In the genomic region with DNA sequence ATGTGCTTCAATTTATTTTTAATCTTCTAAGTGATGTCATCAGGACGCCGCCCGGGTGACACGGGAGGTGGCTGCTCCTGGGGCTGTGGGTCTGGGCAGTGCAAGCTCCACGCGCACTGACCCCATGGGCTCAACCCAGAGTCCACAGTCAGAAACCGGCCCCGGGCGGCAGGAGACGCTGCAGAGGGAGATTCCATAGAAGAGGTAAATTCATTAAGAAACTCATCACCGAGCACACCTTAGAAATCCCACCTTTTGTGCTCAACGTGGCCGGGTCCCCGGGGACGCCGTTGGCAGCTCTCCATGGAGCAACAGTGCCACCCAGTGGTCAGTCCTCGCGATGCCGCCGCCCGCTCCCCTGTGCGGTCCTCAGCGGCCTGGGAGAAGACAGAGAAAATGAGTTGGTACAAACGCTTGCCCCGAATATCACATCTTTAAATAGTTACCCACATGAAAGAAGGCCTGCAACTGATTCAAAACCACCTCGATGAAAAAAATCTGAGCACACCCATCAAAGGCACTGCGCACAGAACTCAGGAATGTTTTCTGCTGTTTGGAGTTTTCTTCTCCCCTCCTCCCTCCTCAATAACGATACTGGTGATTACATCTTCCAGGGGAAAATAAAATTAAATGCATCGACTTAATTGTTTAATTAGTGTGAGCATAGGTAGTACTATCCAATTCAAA, we compare ENCODE assay signal across 1 cellular context.
TF ChIP-seq lines count a peak whose summit lies in the region.

No MANE protein-coding gene starts in this region.

TF ChIP-seq in HepG2, 621 proteins besides CTCF, POLR2A, EP300 and RAD21 (continued from another document and continues in another):
- TF ChIP-seq ZNF512B (CRISPR knock-in tag; IDR thresholded peaks at IDR 0.05; ENCODE audit: borderline replicate concordance) (no peak), GATAD2A (CRISPR knock-in tag; IDR thresholded peaks at IDR 0.05) (no peak), ZNF710 (CRISPR knock-in tag; IDR thresholded peaks at IDR 0.05; ENCODE audit: borderline replicate concordance) (no peak), MBNL3 (CRISPR knock-in tag; conservative IDR thresholded peaks at IDR 0.05) (no peak), PAF1 (CRISPR knock-in tag; IDR thresholded peaks at IDR 0.05) (no peak), ZNF30 (CRISPR knock-in tag; IDR thresholded peaks at IDR 0.05) (no peak), TBX2 (CRISPR knock-in tag; IDR thresholded peaks at IDR 0.05; ENCODE audit: borderline replicate concordance) (no peak), STAG1 (CRISPR knock-in tag; IDR thresholded peaks at IDR 0.05) (peak; percentile 98), ZNF335 (CRISPR knock-in tag; IDR thresholded peaks at IDR 0.05) (no peak), ZNF496 (CRISPR knock-in tag; IDR thresholded peaks at IDR 0.05; ENCODE audit: insufficient replicate concordance) (no peak), FOXC1 (CRISPR knock-in tag; IDR thresholded peaks at IDR 0.05; ENCODE audit: borderline replicate concordance) (no peak), CREB1 (IDR thresholded peaks at IDR 0.05) (peak; percentile 63), CREB1 (CRISPR knock-in tag; IDR thresholded peaks at IDR 0.05) (no peak), SMARCC2 (IDR thresholded peaks at IDR 0.05) (no peak), ZNF329 (CRISPR knock-in tag; IDR thresholded peaks at IDR 0.05; ENCODE audit: low read depth) (no peak), MATR3 (CRISPR knock-in tag; IDR thresholded peaks at IDR 0.05) (no peak), KDM3A (CRISPR knock-in tag; IDR thresholded peaks at IDR 0.05; ENCODE audit: low read depth) (0 out of 2 replicates have a peak, but pooled peaks have one; percentile 39), ZNF230 (CRISPR knock-in tag; IDR thresholded peaks at IDR 0.05) (no peak), ZNF460 (CRISPR knock-in tag; IDR thresholded peaks at IDR 0.05; ENCODE audit: borderline replicate concordance) (no peak), ZNF343 (CRISPR knock-in tag; IDR thresholded peaks at IDR 0.05) (no peak), TSC22D2 (CRISPR knock-in tag; IDR thresholded peaks at IDR 0.05; ENCODE audit: borderline replicate concordance) (0 out of 2 replicates have a peak, but pooled peaks have one; percentile 68), BORCS8-MEF2B (CRISPR knock-in tag; IDR thresholded peaks at IDR 0.05) (0 out of 2 replicates have a peak, but pooled peaks have one; percentile 15), FOXP4 (CRISPR knock-in tag; IDR thresholded peaks at IDR 0.05) (no peak), ATF7 (IDR thresholded peaks at IDR 0.05) (peak; percentile 37; the same call in 1 of the 2 replicates), ATF7 (CRISPR knock-in tag; IDR thresholded peaks at IDR 0.05) (no peak), ZNF260 (CRISPR knock-in tag; IDR thresholded peaks at IDR 0.05; ENCODE audit: borderline replicate concordance, low read depth) (no peak), NR2C2 (CRISPR knock-in tag; IDR thresholded peaks at IDR 0.05; ENCODE audit: borderline replicate concordance) (no peak), ZNF317 (CRISPR knock-in tag; IDR thresholded peaks at IDR 0.05) (no peak), MTA1 (CRISPR knock-in tag; IDR thresholded peaks at IDR 0.05; ENCODE audit: borderline replicate concordance) (no peak), ZNF768 (CRISPR knock-in tag; IDR thresholded peaks at IDR 0.05) (peak; percentile 42; the same call in 1 of the 2 replicates), KDM4B (CRISPR knock-in tag; IDR thresholded peaks at IDR 0.05) (no peak), MAFK (conservative IDR thresholded peaks at IDR 0.05 in 1 of 2, IDR thresholded peaks at IDR 0.05 in 1 of 2; ENCODE audit: low read length in 2 of 2) (no peak), HOXA7 (CRISPR knock-in tag; IDR thresholded peaks at IDR 0.05) (no peak), GATAD1 (CRISPR knock-in tag; IDR thresholded peaks at IDR 0.05) (no peak), ARNTL (CRISPR knock-in tag; IDR thresholded peaks at IDR 0.05) (no peak), NCOR1 (IDR thresholded peaks at IDR 0.05; ENCODE audit: borderline replicate concordance, low read length) (no peak), NAIF1 (CRISPR knock-in tag; IDR thresholded peaks at IDR 0.05; ENCODE audit: borderline replicate concordance) (no peak), XBP1 (CRISPR knock-in tag; IDR thresholded peaks at IDR 0.05) (no peak), NR1H2 (CRISPR knock-in tag; IDR thresholded peaks at IDR 0.05; ENCODE audit: borderline replicate concordance, low read depth) (no peak)
- TF ChIP-seq, protein P1, sequence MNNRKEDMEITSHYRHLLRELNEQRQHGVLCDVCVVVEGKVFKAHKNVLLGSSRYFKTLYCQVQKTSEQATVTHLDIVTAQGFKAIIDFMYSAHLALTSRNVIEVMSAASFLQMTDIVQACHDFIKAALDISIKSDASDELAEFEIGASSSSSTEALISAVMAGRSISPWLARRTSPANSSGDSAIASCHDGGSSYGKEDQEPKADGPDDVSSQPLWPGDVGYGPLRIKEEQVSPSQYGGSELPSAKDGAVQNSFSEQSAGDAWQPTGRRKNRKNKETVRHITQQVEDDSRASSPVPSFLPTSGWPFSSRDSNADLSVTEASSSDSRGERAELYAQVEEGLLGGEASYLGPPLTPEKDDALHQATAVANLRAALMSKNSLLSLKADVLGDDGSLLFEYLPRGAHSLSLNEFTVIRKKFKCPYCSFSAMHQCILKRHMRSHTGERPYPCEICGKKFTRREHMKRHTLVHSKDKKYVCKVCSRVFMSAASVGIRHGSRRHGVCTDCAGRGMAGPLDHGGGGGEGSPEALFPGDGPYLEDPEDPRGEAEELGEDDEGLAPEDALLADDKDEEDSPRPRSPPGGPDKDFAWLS (CRISPR knock-in tag; IDR thresholded peaks at IDR 0.05; ENCODE audit: borderline replicate concordance), result no peak
- TF ChIP-seq, protein P2, sequence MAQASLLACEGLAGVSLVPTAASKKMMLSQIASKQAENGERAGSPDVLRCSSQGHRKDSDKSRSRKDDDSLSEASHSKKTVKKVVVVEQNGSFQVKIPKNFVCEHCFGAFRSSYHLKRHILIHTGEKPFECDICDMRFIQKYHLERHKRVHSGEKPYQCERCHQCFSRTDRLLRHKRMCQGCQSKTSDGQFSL (CRISPR knock-in tag; IDR thresholded peaks at IDR 0.05), result no peak
- TF ChIP-seq, protein P3, sequence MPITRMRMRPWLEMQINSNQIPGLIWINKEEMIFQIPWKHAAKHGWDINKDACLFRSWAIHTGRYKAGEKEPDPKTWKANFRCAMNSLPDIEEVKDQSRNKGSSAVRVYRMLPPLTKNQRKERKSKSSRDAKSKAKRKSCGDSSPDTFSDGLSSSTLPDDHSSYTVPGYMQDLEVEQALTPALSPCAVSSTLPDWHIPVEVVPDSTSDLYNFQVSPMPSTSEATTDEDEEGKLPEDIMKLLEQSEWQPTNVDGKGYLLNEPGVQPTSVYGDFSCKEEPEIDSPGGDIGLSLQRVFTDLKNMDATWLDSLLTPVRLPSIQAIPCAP (CRISPR knock-in tag; IDR thresholded peaks at IDR 0.05; ENCODE audit: low read depth), result no peak
- TF ChIP-seq, protein P4, sequence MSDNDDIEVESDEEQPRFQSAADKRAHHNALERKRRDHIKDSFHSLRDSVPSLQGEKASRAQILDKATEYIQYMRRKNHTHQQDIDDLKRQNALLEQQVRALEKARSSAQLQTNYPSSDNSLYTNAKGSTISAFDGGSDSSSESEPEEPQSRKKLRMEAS (IDR thresholded peaks at IDR 0.05), result no peak
- TF ChIP-seq, protein P5, sequence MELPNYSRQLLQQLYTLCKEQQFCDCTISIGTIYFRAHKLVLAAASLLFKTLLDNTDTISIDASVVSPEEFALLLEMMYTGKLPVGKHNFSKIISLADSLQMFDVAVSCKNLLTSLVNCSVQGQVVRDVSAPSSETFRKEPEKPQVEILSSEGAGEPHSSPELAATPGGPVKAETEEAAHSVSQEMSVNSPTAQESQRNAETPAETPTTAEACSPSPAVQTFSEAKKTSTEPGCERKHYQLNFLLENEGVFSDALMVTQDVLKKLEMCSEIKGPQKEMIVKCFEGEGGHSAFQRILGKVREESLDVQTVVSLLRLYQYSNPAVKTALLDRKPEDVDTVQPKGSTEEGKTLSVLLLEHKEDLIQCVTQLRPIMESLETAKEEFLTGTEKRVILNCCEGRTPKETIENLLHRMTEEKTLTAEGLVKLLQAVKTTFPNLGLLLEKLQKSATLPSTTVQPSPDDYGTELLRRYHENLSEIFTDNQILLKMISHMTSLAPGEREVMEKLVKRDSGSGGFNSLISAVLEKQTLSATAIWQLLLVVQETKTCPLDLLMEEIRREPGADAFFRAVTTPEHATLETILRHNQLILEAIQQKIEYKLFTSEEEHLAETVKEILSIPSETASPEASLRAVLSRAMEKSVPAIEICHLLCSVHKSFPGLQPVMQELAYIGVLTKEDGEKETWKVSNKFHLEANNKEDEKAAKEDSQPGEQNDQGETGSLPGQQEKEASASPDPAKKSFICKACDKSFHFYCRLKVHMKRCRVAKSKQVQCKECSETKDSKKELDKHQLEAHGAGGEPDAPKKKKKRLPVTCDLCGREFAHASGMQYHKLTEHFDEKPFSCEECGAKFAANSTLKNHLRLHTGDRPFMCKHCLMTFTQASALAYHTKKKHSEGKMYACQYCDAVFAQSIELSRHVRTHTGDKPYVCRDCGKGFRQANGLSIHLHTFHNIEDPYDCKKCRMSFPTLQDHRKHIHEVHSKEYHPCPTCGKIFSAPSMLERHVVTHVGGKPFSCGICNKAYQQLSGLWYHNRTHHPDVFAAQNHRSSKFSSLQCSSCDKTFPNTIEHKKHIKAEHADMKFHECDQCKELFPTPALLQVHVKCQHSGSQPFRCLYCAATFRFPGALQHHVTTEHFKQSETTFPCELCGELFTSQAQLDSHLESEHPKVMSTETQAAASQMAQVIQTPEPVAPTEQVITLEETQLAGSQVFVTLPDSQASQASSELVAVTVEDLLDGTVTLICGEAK (IDR thresholded peaks at IDR 0.05), result no peak
- TF ChIP-seq, protein P5 (CRISPR knock-in tag; IDR thresholded peaks at IDR 0.05), result no peak
